1 cellular context compared by ENCODE assay signal in genomic region chr15:35455201-35455600, GRCh38.
TF ChIP-seq lines count a peak whose summit lies in the region.

No MANE protein-coding gene starts in this region.

TF ChIP-seq in IMR-90, 13 proteins besides CTCF, POLR2A, EP300 and RAD21 (continued from another document):
- TF ChIP-seq MXI1 (IDR thresholded peaks at IDR 0.05; ENCODE audit: borderline replicate concordance, low read depth, low read length) (no peak), MAZ (IDR thresholded peaks at IDR 0.05; ENCODE audit: borderline replicate concordance, low read depth, low read length) (no peak), RFX5 (IDR thresholded peaks at IDR 0.05; ENCODE audit: low read depth, low read length) (no peak), USF2 (IDR thresholded peaks at IDR 0.05; ENCODE audit: low read depth, low read length) (no peak), RCOR1 (IDR thresholded peaks at IDR 0.05; ENCODE audit: insufficient replicate concordance, low read length) (no peak)
